Comparison of ENCODE assay signal across 7 cellular contexts in the genomic region with DNA sequence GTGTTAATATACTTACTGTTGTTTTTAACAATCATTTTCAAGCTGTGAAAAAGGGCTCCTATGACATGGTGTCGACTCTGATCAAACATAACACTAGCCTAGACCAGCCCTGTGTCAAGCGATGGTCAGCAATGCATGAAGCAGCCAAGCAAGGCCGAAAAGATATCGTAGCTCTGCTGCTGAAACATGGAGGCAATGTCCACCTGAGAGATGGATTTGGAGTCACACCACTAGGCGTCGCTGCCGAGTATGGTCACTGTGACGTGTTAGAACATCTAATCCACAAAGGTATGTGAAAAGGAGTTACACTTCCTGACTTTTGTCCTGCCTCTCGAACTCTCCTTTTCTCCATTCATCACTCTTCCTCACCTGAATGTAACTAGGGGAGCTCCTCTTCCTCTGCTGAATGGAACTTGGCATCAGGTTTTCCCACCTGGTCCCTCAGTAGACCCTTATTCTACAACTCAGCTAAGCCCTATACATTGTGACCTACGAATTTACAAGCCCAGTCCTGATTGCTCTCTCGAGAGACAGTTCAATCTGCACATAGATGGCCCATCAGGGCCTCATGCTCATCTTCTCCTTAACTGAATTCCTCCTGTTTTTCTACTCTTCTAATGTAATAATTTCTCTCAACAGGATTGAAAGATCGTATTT. TPM values are rescaled to one million over a fixed set of nuclear protein-coding genes. Genes with fewer than 3 reads are reported as not detected.
DNase-seq lines count a peak whose midpoint lies in the region; ATAC-seq lines count a peak whose summit lies in the region.

No MANE protein-coding gene starts in this region.

- H3K27me3 Mint-ChIP-seq in activated T-cell treated with anti-CD3 and anti-CD28 coated beads, Interleukin-2, amount 50 U/mL, for 72 hours (ENCODE audit: low read depth): peaks cover 9% of the 10 kb centered on the region

- no peaks in the 10 kb centered on the region for H3K4me1 Mint-ChIP-seq in activated T-cell treated with anti-CD3 and anti-CD28 coated beads, Interleukin-2, amount 50 U/mL, for 72 hours (ENCODE audit: low read depth)

- no peak overlapping the region for H3K4me3 Mint-ChIP-seq in activated T-cell treated with anti-CD3 and anti-CD28 coated beads, Interleukin-2, amount 50 U/mL, for 72 hours

- intact Hi-C loops in right cardiac atrium (cut with DNase I): no loop called here

- ATAC-seq in GM18519 (IDR thresholded peaks at IDR 0.05; ENCODE audit: low FRiP score, unreplicated experiment) (peak; percentile 73), HG02798 (IDR thresholded peaks at IDR 0.05; ENCODE audit: poor library complexity, unreplicated experiment) (peak; percentile 96), right cardiac atrium (no peak)
- ATAC-seq in activated T-cell treated with anti-CD3 and anti-CD28 coated beads, Interleukin-2, amount 50 U/mL, for 72 hours (replicated peaks in 1 of 2): peak; percentile 51 to 56

- H3K27ac Mint-ChIP-seq in activated T-cell treated with anti-CD3 and anti-CD28 coated beads, Interleukin-2, amount 50 U/mL, for 72 hours: no peak overlapping the region

- H3K9me3 ChIP-seq in right cardiac atrium (ENCODE audit: control insufficient read depth, low read length): no peaks in the 10 kb centered on the region

- no peaks in the 10 kb centered on the region for H3K4me1 ChIP-seq in right cardiac atrium (ENCODE audit: control insufficient read depth, insufficient read depth, low read length)

- H3K27me3 ChIP-seq in right cardiac atrium (ENCODE audit: control insufficient read depth, insufficient read depth): no peaks in the 10 kb centered on the region

- no peak overlapping the region for H3K4me3 ChIP-seq in right cardiac atrium (ENCODE audit: low read length)

- H3K27ac ChIP-seq in right cardiac atrium (ENCODE audit: low read length): no peak overlapping the region

- DNase-seq in NCI-H82 (lab: John Stamatoyannopoulos, UW) (peak; percentile 79), right cardiac atrium (peak; percentile 32 to 70 (median 58)), NCI-H748 (lab: John Stamatoyannopoulos, UW; ENCODE audit: unreplicated experiment) (no peak)
- peak; percentile 66 to 69 for DNase-seq in activated T-cell treated with anti-CD3 and anti-CD28 coated beads, Interleukin-2, amount 50 U/mL, for 72 hours
- DNase-seq in stimulated activated CD4-positive, alpha-beta T cell treated with anti-CD3 and anti-CD28 coated beads, TNF-alpha, amount 100 ng/mL, for 24 hours (ENCODE audit: low read depth in 3 of 3): peak; percentile 12 to 67 (median 29)

- 62% methylated on average over 12 of the region's 12 CpGs for WGBS in right cardiac atrium

- H3K36me3 Mint-ChIP-seq in activated T-cell treated with anti-CD3 and anti-CD28 coated beads, Interleukin-2, amount 50 U/mL, for 72 hours (ENCODE audit: insufficient read depth in 2 of 2): no peaks in the 10 kb centered on the region

- no peaks in the 10 kb centered on the region for H3K9me3 Mint-ChIP-seq in activated T-cell treated with anti-CD3 and anti-CD28 coated beads, Interleukin-2, amount 50 U/mL, for 72 hours

RNA-seq across cellular contexts. Expression of a gene that starts 23.0 kb away (rescaled TPM):
- not detected for total RNA-seq in activated T-cell treated with anti-CD3 and anti-CD28 coated beads, Interleukin-2, amount 50 U/mL, for 72 hours
- 10 to 100 TPM; 15.6 to 56.7 (median 39.5) TPM for total RNA-seq in right cardiac atrium
- polyA plus RNA-seq in right cardiac atrium: 23.7 TPM

RNA-seq across cellular contexts. Expression of a gene that starts 31.0 kb away (rescaled TPM):
- not detected for total RNA-seq in activated T-cell treated with anti-CD3 and anti-CD28 coated beads, Interleukin-2, amount 50 U/mL, for 72 hours
- 100 to 1,000 TPM; 258 to 704 (median 329) TPM for total RNA-seq in right cardiac atrium
- 849 TPM for polyA plus RNA-seq in right cardiac atrium

Comparison
In these comparisons a context has a peak if more than half of its experiments do, and no peak if none do; other contexts are left out.
1. ATAC-seq: peak in GM18519 (single experiment), HG02798 (single experiment) and activated T-cell treated with anti-CD3 and anti-CD28 coated beads, Interleukin-2, amount 50 U/mL, for 72 hours (2 of 2); none in right cardiac atrium (0 of 2).
2. RNA of a gene that starts 23.0 kb away (total RNA-seq): 15.6 to 56.7 TPM in right cardiac atrium; not detected in activated T-cell treated with anti-CD3 and anti-CD28 coated beads, Interleukin-2, amount 50 U/mL, for 72 hours; every median in the first group is over 10 times any median in the second.
3. RNA of a gene that starts 31.0 kb away (total RNA-seq): 258 to 704 TPM in right cardiac atrium; not detected in activated T-cell treated with anti-CD3 and anti-CD28 coated beads, Interleukin-2, amount 50 U/mL, for 72 hours; every median in the first group is over 100 times any median in the second.